2 cellular contexts compared by ENCODE assay signal in genomic region chr13:65336916-65337315, GRCh38.
TF ChIP-seq lines count a peak whose summit lies in the region.

No MANE protein-coding gene starts in this region.

TF ChIP-seq in SK-N-SH treated with all-trans-retinoic acid at 6 μM for 48 hours, 23 proteins besides CTCF, POLR2A, EP300 and RAD21 (continued from another document):
- no peak for TF ChIP-seq CSRNP3 (CRISPR knock-in tag; IDR thresholded peaks at IDR 0.05)
- no peak for TF ChIP-seq CSDC2 (CRISPR knock-in tag; IDR thresholded peaks at IDR 0.05)
- TF ChIP-seq PATZ1 (CRISPR knock-in tag; IDR thresholded peaks at IDR 0.05; ENCODE audit: borderline replicate concordance): no peak

TF ChIP-seq in SK-N-SH, 30 proteins besides CTCF, POLR2A, EP300 and RAD21 (continued from another document):
- TF ChIP-seq ZBTB33 (IDR thresholded peaks at IDR 0.05; ENCODE audit: borderline replicate concordance, low read depth) (no peak), CHD2 (IDR thresholded peaks at IDR 0.05; ENCODE audit: low read length, partially characterized antibody) (no peak), YY1 (IDR thresholded peaks at IDR 0.05; ENCODE audit: low read depth) (no peak), PBX3 (IDR thresholded peaks at IDR 0.05) (no peak), GABPA (IDR thresholded peaks at IDR 0.05; ENCODE audit: low read depth) (no peak), ELF1 (IDR thresholded peaks at IDR 0.05) (no peak), RXRA (IDR thresholded peaks at IDR 0.05; ENCODE audit: borderline replicate concordance, low read depth) (no peak), FOXM1 (IDR thresholded peaks at IDR 0.05; ENCODE audit: low read depth) (no peak), FOXJ3 (CRISPR knock-in tag; IDR thresholded peaks at IDR 0.05) (no peak), RCOR1 (IDR thresholded peaks at IDR 0.05; ENCODE audit: low read length) (no peak), TCF12 (IDR thresholded peaks at IDR 0.05) (no peak), MEF2A (IDR thresholded peaks at IDR 0.05; ENCODE audit: borderline replicate concordance, low read depth) (no peak), TEAD4 (IDR thresholded peaks at IDR 0.05; ENCODE audit: borderline replicate concordance, insufficient read depth) (no peak), JUND (IDR thresholded peaks at IDR 0.05) (no peak)
